In the genomic region with DNA sequence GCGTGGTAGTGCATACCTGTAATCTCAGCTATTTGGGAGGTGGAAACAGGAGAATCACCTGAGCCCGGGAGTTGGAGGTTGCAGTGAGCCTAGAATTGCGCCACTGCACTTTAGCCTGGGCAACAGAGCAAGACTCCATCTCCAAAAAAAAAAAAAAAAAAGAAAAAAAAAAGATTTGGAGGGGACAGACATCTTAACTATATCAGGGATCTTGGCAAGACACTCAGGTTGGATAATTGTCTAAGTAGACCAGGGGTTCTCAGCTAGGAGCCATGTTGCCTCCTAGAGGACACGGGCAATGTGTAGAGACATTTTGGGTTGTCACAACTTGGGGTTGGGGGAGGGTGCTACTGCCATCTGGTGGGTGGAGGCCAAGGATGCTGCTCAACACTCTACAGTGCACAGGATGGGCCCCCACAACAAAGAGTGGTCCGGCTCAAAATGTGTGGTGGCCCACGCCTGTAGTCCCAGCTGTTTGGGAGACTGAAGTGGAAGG, we compare ENCODE assay signal across 8 cellular contexts. TPM values are rescaled to one million over a fixed set of nuclear protein-coding genes. Genes with fewer than 3 reads are reported as not detected.
DNase-seq lines count a peak whose midpoint lies in the region; ATAC-seq and TF ChIP-seq lines count a peak whose summit lies in the region.

No MANE protein-coding gene starts in this region.

- CTCF ChIA-PET in activated CD8-positive, alpha-beta T cell treated with anti-CD3 and anti-CD28 coated beads for 36 hours (lab: Charles Lee) = interaction anchor here (0.7 to 6.2 kb wide), 10 partner anchors 9 to 119 kb away, joined by 3 to 45 read pairs (median 4); partner anchors contain the start of genes CCDC106, U2AF2, ZNF784 and ZNF865

- POLR2A ChIA-PET in activated CD8-positive, alpha-beta T cell treated with anti-CD3 and anti-CD28 coated beads for 36 hours (lab: Charles Lee) = interaction anchor here (0.6 to 1.4 kb wide), 5 partner anchors 10 to 30 kb away, joined by 3 to 4 read pairs (median 3); partner anchors contain the start of gene ZNF784

- intact Hi-C loops in activated CD8-positive, alpha-beta T cell treated with anti-CD3 and anti-CD28 coated beads for 36 hours (cut with micrococcal nuclease) = no loop called here

- peaks cover 52% of the 10 kb centered on the region for H3K36me3 Mint-ChIP-seq in activated CD8-positive, alpha-beta T cell treated with anti-CD3 and anti-CD28 coated beads for 36 hours (ENCODE audit: low read depth)

- no peaks in the 10 kb centered on the region for H3K27me3 Mint-ChIP-seq in activated CD8-positive, alpha-beta T cell treated with anti-CD3 and anti-CD28 coated beads for 36 hours

- H3K9me3 Mint-ChIP-seq in activated CD8-positive, alpha-beta T cell treated with anti-CD3 and anti-CD28 coated beads for 36 hours = peaks cover 4% of the 10 kb centered on the region

- peak overlapping the region; percentile 95 for H3K27ac Mint-ChIP-seq in activated CD8-positive, alpha-beta T cell treated with anti-CD3 and anti-CD28 coated beads for 36 hours

- peak; percentile 69 for TF ChIP-seq CTCF in activated CD8-positive, alpha-beta T cell treated with anti-CD3 and anti-CD28 coated beads for 36 hours (IDR thresholded peaks at IDR 0.05)
- TF ChIP-seq CTCF in omental fat pad (IDR thresholded peaks at IDR 0.05) = no peak

- peak overlapping the region; percentile 80 for H3K4me3 Mint-ChIP-seq in activated CD8-positive, alpha-beta T cell treated with anti-CD3 and anti-CD28 coated beads for 36 hours

- peak; percentile 7 for ATAC-seq in activated CD8-positive, alpha-beta T cell treated with anti-CD3 and anti-CD28 coated beads for 36 hours
- ATAC-seq in stimulated activated naive CD8-positive, alpha-beta T cell treated with anti-CD3 and anti-CD28 coated beads, Interleukin-15, Interleukin-2, amounts not matched to agents 100 U/mL and 50 U/mL, for 24 hours = no peak
- ATAC-seq in omental fat pad (ENCODE audit: low FRiP score) = no peak

- DNase-seq in NCI-H2171 treated with DMSO at 0.1 percent for 48 hours (lab: John Stamatoyannopoulos, UW) (peak; percentile 56), NCI-H2171 (lab: John Stamatoyannopoulos, UW) (no peak), M059J (ENCODE audit: low read depth) (peak; percentile 63), glomerular visceral epithelial cell (ENCODE audit: extremely low spot score) (peak; percentile 51), superior temporal gyrus (ENCODE audit: extremely low spot score) (no peak), omental fat pad (ENCODE audit: low spot score) (no peak)
- peak; percentile 83 for DNase-seq in activated CD8-positive, alpha-beta T cell treated with anti-CD3 and anti-CD28 coated beads for 36 hours
- DNase-seq in stimulated activated naive CD8-positive, alpha-beta T cell treated with anti-CD3 and anti-CD28 coated beads, Interleukin-15, Interleukin-2, amounts not matched to agents 100 U/mL and 50 U/mL, for 24 hours = peak; percentile 76

- peaks cover 47% of the 10 kb centered on the region for H3K4me1 Mint-ChIP-seq in activated CD8-positive, alpha-beta T cell treated with anti-CD3 and anti-CD28 coated beads for 36 hours (ENCODE audit: low read depth)

RNA-seq across cellular contexts. Expression of gene ZNF580, which starts 1.9 kb away (rescaled TPM):
- 18.2 and 20.9 TPM in 2 replicates for total RNA-seq in M059J (2014; rRNA removed; shearing (Covaris generic))
- 10 to 100 TPM; 24.8 to 26.2 TPM for total RNA-seq in activated CD8-positive, alpha-beta T cell treated with anti-CD3 and anti-CD28 coated beads for 36 hours
- total RNA-seq in omental fat pad = 10 to 100 TPM; 11.4 to 20.5 (median 13.8) TPM

RNA-seq across cellular contexts. Expression of gene ZNF581, which starts 4.5 kb away (rescaled TPM):
- 12.6 and 15.9 TPM in 2 replicates for total RNA-seq in M059J (2014; rRNA removed; shearing (Covaris generic))
- total RNA-seq in activated CD8-positive, alpha-beta T cell treated with anti-CD3 and anti-CD28 coated beads for 36 hours = 10 to 100 TPM; 30.4 to 34.5 TPM
- total RNA-seq in omental fat pad = 10 to 100 TPM in 3 of 4 donors, 1 to 10 TPM in 1; 9.9 to 15.0 (median 11.9) TPM

RNA-seq across cellular contexts. Expression of gene CCDC106, which starts 9.1 kb away (rescaled TPM):
- total RNA-seq in M059J (2014; rRNA removed; shearing (Covaris generic)) = 4.9 and 5.1 TPM in 2 replicates
- 10 to 100 TPM in 1 of 2 experiments, 1 to 10 TPM in 1; 8.8 to 11.2 TPM for total RNA-seq in activated CD8-positive, alpha-beta T cell treated with anti-CD3 and anti-CD28 coated beads for 36 hours
- total RNA-seq in omental fat pad = 10 to 100 TPM in 3 of 4 donors, 1 to 10 TPM in 1; 9.8 to 15.2 (median 11.0) TPM

RNA-seq across cellular contexts. Expression of gene ZNF784, which starts 14.5 kb away (rescaled TPM):
- total RNA-seq in M059J (2014; rRNA removed; shearing (Covaris generic)) = 2.2 and 5.1 TPM in 2 replicates
- total RNA-seq in activated CD8-positive, alpha-beta T cell treated with anti-CD3 and anti-CD28 coated beads for 36 hours = 1 to 10 TPM; 3.6 to 3.7 TPM
- total RNA-seq in omental fat pad = 1 to 10 TPM; 2.5 to 3.8 (median 3.2) TPM

RNA-seq across cellular contexts. Expression of gene U2AF2, which starts 15.9 kb away (rescaled TPM):
- total RNA-seq in M059J (2014; rRNA removed; shearing (Covaris generic)) = 140 and 148 TPM in 2 replicates
- total RNA-seq in activated CD8-positive, alpha-beta T cell treated with anti-CD3 and anti-CD28 coated beads for 36 hours = 100 to 1,000 TPM; 304 to 306 TPM
- 100 to 1,000 TPM in 2 of 4 donors, 10 to 100 TPM in 2; 55.2 to 132 (median 86.1) TPM for total RNA-seq in omental fat pad

Comparison
In these comparisons a context has a peak if more than half of its experiments do, and no peak if none do; other contexts are left out.
1. DNase-seq: peak in NCI-H2171 treated with DMSO at 0.1 percent for 48 hours (single experiment), M059J (single experiment), activated CD8-positive, alpha-beta T cell treated with anti-CD3 and anti-CD28 coated beads for 36 hours (single experiment), glomerular visceral epithelial cell (single experiment) and stimulated activated naive CD8-positive, alpha-beta T cell treated with anti-CD3 and anti-CD28 coated beads, Interleukin-15, Interleukin-2, amounts not matched to agents 100 U/mL and 50 U/mL, for 24 hours (single experiment); none in NCI-H2171 (single experiment), superior temporal gyrus (single experiment) and omental fat pad (single experiment).